31 cellular contexts compared by ENCODE assay signal in genomic region chr2:121295911-121296650, GRCh38. TPM values are rescaled to one million over a fixed set of nuclear protein-coding genes. Genes with fewer than 3 reads are reported as not detected.
"Had no signal": no experiment of that assay in that cellular context is flagged by ENCODE, and none has a peak within 500 bp of the region (broad histone marks: within the 10 kb centered on the region; RNA-seq: fewer than 3 reads in every experiment).

No MANE protein-coding gene starts in this region.

- H3K36me3 ChIP-seq: gastrocnemius medialis, pancreas, tibial artery, upper lobe of left lung had no signal

- H3K4me2 ChIP-seq: smooth muscle cell had no signal

- ATAC-seq: esophagus mucosa; gastrocnemius medialis; left lobe of liver; mucosa of descending colon; pancreas; sciatic nerve; stimulated activated naive CD8-positive, alpha-beta T cell treated with anti-CD3 and anti-CD28 coated beads, Interleukin-15, Interleukin-2, amounts not matched to agents 100 U/mL and 50 U/mL, for 24 hours had no signal

- FAIRE-seq: colon, keratinocyte, pancreas had no signal

- H3K36me3 Mint-ChIP-seq: mesothelial cell of epicardium, naive B cell had no signal

- H3K27me3 ChIP-seq: pancreas, testis, tibial artery, upper lobe of left lung had no signal

- H3K9me3 ChIP-seq: gastrocnemius medialis, mucosa of descending colon, pancreas, testis, tibial artery, upper lobe of left lung had no signal

- H3K4me3 Mint-ChIP-seq: mesothelial cell of epicardium, naive B cell, nephron progenitor cell had no signal

- H3K27ac Mint-ChIP-seq: mesothelial cell of epicardium, naive B cell, nephron progenitor cell had no signal

- H3K4me1 Mint-ChIP-seq: mesothelial cell of epicardium, naive B cell, nephron progenitor cell had no signal

- H3K4me3 ChIP-seq: dorsolateral prefrontal cortex, gastrocnemius medialis, mucosa of descending colon, pancreas, smooth muscle cell, testis, tibial artery, upper lobe of left lung had no signal

- H3K4me1 ChIP-seq: gastrocnemius medialis, testis, tibial artery had no signal

- DNase-seq: dorsolateral prefrontal cortex; effector CD4-positive, alpha-beta T cell; foreskin fibroblast; gastrocnemius medialis; mesenchymal stem cell; mucosa of descending colon; naive B cell; nephron progenitor cell; occipital lobe; retina; stimulated activated CD4-positive, alpha-beta T cell treated with anti-CD3 and anti-CD28 coated beads, Interleukin-12 subunit alpha, Interleukin-12 subunit beta, amount 100 ng/mL, for 4 hours; stimulated activated CD4-positive, alpha-beta T cell treated with anti-CD3 and anti-CD28 coated beads, Interleukin-1b, Interleukin-23, amount 100 ng/mL, for 48 hours; stimulated activated CD4-positive, alpha-beta T cell treated with anti-CD3 and anti-CD28 coated beads, Interleukin-4, amount 100 ng/mL, for 1 hour; stimulated activated CD8-positive, alpha-beta memory T cell treated with anti-CD3 and anti-CD28 coated beads, Interleukin-4, amount 100 ng/mL, for 48 hours; stimulated activated naive CD8-positive, alpha-beta T cell treated with anti-CD3 and anti-CD28 coated beads, Interleukin-15, Interleukin-2, amounts not matched to agents 100 U/mL and 50 U/mL, for 24 hours; substantia nigra; testis; tibial artery had no signal

- H3K27ac ChIP-seq: dorsolateral prefrontal cortex, epithelial cell of prostate, gastrocnemius medialis, pancreas, testis, tibial artery, upper lobe of left lung had no signal

- H3K9me3 Mint-ChIP-seq: mesothelial cell of epicardium, nephron progenitor cell had no signal

RNA-seq across cellular contexts. Expression of gene TFCP2L1, which starts 11.1 kb away (rescaled TPM):
- total RNA-seq: glomerular endothelial cell, lung microvascular endothelial cell, pulmonary artery endothelial cell had no signal
- polyA plus RNA-seq: smooth muscle cell had no signal
